In the genomic region with DNA sequence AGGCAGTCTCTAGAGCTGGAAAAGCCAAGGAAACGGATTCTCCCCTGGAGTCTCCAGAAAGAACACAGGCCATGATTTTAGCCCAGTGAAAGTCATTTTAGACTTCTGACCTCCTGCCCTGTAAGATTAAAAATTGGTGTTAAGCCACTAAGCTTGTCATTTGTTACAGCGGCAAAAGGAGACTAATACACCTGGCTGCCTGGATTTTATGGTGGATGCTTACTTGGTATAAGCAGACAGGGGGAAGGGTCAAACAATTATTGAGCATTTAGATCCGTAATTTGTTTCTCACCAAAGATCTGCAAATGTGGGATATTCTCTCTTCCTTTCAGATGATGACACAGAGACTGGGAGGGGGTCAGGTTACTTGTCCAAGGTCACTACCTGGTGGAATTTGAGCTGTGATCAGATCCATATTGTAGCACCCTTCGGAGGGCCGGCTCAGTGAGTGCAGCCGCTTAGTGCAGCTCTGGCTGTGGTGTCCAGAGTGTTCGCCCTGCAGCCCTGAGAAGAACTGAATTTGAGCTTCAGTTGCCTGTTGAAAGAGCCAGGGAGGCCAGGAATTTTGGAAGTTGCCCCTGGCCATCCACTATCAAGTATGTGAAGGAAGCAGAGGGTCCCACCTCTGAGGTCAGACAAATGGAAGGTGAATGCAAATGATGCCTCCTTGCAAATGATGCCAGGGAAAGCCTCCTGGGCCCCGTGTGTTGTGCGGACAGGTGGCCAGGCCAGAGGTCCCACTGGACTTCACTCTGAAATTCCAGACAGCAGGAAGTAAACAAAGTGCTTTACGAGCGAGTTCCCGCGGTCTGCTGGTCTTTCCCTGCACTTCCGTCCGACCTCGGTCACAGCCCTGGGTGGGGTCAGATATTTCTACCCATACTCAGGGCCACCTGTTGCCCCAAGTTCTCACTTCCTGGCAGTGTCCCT, we compare ENCODE assay signal across 1 cellular context.
TF ChIP-seq lines count a peak whose summit lies in the region.

No MANE protein-coding gene starts in this region.

TF ChIP-seq in HepG2, 621 proteins besides CTCF, POLR2A, EP300 and RAD21 (continued from another document and continues in another):
- TF ChIP-seq, protein P1, sequence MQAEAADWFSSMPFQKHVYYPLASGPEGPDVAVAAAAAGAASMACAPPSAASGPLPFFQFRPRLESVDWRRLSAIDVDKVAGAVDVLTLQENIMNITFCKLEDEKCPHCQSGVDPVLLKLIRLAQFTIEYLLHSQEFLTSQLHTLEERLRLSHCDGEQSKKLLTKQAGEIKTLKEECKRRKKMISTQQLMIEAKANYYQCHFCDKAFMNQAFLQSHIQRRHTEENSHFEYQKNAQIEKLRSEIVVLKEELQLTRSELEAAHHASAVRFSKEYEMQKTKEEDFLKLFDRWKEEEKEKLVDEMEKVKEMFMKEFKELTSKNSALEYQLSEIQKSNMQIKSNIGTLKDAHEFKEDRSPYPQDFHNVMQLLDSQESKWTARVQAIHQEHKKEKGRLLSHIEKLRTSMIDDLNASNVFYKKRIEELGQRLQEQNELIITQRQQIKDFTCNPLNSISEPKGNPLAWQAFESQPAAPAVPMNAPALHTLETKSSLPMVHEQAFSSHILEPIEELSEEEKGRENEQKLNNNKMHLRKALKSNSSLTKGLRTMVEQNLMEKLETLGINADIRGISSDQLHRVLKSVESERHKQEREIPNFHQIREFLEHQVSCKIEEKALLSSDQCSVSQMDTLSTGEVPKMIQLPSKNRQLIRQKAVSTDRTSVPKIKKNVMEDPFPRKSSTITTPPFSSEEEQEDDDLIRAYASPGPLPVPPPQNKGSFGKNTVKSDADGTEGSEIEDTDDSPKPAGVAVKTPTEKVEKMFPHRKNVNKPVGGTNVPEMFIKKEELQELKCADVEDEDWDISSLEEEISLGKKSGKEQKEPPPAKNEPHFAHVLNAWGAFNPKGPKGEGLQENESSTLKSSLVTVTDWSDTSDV (CRISPR knock-in tag; IDR thresholded peaks at IDR 0.05): no peak
- TF ChIP-seq ZNF790 (CRISPR knock-in tag; IDR thresholded peaks at IDR 0.05; ENCODE audit: borderline replicate concordance): no peak
- no peak for TF ChIP-seq ZNF75D (CRISPR knock-in tag; IDR thresholded peaks at IDR 0.05; ENCODE audit: borderline replicate concordance)
- TF ChIP-seq, protein P2, sequence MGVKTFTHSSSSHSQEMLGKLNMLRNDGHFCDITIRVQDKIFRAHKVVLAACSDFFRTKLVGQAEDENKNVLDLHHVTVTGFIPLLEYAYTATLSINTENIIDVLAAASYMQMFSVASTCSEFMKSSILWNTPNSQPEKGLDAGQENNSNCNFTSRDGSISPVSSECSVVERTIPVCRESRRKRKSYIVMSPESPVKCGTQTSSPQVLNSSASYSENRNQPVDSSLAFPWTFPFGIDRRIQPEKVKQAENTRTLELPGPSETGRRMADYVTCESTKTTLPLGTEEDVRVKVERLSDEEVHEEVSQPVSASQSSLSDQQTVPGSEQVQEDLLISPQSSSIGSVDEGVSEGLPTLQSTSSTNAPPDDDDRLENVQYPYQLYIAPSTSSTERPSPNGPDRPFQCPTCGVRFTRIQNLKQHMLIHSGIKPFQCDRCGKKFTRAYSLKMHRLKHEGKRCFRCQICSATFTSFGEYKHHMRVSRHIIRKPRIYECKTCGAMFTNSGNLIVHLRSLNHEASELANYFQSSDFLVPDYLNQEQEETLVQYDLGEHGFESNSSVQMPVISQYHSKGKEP (CRISPR knock-in tag; IDR thresholded peaks at IDR 0.05): no peak
- TF ChIP-seq, protein P3, sequence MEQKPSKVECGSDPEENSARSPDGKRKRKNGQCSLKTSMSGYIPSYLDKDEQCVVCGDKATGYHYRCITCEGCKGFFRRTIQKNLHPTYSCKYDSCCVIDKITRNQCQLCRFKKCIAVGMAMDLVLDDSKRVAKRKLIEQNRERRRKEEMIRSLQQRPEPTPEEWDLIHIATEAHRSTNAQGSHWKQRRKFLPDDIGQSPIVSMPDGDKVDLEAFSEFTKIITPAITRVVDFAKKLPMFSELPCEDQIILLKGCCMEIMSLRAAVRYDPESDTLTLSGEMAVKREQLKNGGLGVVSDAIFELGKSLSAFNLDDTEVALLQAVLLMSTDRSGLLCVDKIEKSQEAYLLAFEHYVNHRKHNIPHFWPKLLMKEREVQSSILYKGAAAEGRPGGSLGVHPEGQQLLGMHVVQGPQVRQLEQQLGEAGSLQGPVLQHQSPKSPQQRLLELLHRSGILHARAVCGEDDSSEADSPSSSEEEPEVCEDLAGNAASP (CRISPR knock-in tag; IDR thresholded peaks at IDR 0.05; ENCODE audit: borderline replicate concordance): peak; percentile 90; the same call in 1 of the 2 replicates
- TF ChIP-seq RFXAP (CRISPR knock-in tag; IDR thresholded peaks at IDR 0.05; ENCODE audit: borderline replicate concordance): peak; percentile 27; the same call in 1 of the 2 replicates
- TF ChIP-seq ZNF703 (CRISPR knock-in tag; IDR thresholded peaks at IDR 0.05; ENCODE audit: borderline replicate concordance): no peak
- TF ChIP-seq ZBTB38 (CRISPR knock-in tag; IDR thresholded peaks at IDR 0.05): 0 out of 2 replicates have a peak, but pooled peaks have one; percentile 80
- TF ChIP-seq, protein P4, sequence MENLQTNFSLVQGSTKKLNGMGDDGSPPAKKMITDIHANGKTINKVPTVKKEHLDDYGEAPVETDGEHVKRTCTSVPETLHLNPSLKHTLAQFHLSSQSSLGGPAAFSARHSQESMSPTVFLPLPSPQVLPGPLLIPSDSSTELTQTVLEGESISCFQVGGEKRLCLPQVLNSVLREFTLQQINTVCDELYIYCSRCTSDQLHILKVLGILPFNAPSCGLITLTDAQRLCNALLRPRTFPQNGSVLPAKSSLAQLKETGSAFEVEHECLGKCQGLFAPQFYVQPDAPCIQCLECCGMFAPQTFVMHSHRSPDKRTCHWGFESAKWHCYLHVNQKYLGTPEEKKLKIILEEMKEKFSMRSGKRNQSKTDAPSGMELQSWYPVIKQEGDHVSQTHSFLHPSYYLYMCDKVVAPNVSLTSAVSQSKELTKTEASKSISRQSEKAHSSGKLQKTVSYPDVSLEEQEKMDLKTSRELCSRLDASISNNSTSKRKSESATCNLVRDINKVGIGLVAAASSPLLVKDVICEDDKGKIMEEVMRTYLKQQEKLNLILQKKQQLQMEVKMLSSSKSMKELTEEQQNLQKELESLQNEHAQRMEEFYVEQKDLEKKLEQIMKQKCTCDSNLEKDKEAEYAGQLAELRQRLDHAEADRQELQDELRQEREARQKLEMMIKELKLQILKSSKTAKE (CRISPR knock-in tag; IDR thresholded peaks at IDR 0.05; ENCODE audit: borderline replicate concordance): peak; percentile 96
- TF ChIP-seq EED (CRISPR knock-in tag; IDR thresholded peaks at IDR 0.05): no peak
- TF ChIP-seq XBP1 (CRISPR knock-in tag; IDR thresholded peaks at IDR 0.05): no peak
- TF ChIP-seq, protein P5, sequence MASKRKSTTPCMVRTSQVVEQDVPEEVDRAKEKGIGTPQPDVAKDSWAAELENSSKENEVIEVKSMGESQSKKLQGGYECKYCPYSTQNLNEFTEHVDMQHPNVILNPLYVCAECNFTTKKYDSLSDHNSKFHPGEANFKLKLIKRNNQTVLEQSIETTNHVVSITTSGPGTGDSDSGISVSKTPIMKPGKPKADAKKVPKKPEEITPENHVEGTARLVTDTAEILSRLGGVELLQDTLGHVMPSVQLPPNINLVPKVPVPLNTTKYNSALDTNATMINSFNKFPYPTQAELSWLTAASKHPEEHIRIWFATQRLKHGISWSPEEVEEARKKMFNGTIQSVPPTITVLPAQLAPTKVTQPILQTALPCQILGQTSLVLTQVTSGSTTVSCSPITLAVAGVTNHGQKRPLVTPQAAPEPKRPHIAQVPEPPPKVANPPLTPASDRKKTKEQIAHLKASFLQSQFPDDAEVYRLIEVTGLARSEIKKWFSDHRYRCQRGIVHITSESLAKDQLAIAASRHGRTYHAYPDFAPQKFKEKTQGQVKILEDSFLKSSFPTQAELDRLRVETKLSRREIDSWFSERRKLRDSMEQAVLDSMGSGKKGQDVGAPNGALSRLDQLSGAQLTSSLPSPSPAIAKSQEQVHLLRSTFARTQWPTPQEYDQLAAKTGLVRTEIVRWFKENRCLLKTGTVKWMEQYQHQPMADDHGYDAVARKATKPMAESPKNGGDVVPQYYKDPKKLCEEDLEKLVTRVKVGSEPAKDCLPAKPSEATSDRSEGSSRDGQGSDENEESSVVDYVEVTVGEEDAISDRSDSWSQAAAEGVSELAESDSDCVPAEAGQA (IDR thresholded peaks at IDR 0.05; ENCODE audit: low read depth): no peak
- TF ChIP-seq, protein P5 (CRISPR knock-in tag; IDR thresholded peaks at IDR 0.05; ENCODE audit: borderline replicate concordance): no peak
- 0 out of 2 replicates have a peak, but pooled peaks have one; percentile 70 for TF ChIP-seq SNAI1 (CRISPR knock-in tag; IDR thresholded peaks at IDR 0.05; ENCODE audit: borderline replicate concordance)
- no peak for TF ChIP-seq RFX5 (IDR thresholded peaks at IDR 0.05; ENCODE audit: low read depth, low read length)
- TF ChIP-seq ZNF567 (CRISPR knock-in tag; IDR thresholded peaks at IDR 0.05; ENCODE audit: borderline replicate concordance): no peak
- TF ChIP-seq, protein P6, sequence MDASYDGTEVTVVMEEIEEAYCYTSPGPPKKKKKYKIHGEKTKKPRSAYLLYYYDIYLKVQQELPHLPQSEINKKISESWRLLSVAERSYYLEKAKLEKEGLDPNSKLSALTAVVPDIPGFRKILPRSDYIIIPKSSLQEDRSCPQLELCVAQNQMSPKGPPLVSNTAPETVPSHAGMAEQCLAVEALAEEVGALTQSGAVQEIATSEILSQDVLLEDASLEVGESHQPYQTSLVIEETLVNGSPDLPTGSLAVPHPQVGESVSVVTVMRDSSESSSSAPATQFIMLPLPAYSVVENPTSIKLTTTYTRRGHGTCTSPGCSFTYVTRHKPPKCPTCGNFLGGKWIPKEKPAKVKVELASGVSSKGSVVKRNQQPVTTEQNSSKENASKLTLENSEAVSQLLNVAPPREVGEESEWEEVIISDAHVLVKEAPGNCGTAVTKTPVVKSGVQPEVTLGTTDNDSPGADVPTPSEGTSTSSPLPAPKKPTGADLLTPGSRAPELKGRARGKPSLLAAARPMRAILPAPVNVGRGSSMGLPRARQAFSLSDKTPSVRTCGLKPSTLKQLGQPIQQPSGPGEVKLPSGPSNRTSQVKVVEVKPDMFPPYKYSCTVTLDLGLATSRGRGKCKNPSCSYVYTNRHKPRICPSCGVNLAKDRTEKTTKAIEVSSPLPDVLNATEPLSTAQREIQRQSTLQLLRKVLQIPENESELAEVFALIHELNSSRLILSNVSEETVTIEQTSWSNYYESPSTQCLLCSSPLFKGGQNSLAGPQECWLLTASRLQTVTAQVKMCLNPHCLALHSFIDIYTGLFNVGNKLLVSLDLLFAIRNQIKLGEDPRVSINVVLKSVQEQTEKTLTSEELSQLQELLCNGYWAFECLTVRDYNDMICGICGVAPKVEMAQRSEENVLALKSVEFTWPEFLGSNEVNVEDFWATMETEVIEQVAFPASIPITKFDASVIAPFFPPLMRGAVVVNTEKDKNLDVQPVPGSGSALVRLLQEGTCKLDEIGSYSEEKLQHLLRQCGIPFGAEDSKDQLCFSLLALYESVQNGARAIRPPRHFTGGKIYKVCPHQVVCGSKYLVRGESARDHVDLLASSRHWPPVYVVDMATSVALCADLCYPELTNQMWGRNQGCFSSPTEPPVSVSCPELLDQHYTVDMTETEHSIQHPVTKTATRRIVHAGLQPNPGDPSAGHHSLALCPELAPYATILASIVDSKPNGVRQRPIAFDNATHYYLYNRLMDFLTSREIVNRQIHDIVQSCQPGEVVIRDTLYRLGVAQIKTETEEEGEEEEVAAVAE (CRISPR knock-in tag; IDR thresholded peaks at IDR 0.05; ENCODE audit: borderline replicate concordance): no peak
- TF ChIP-seq MXI1 (IDR thresholded peaks at IDR 0.05; ENCODE audit: borderline replicate concordance, low read depth, low read length): peak; percentile 21; the same call in 1 of the 3 replicates
- TF ChIP-seq, protein P7, sequence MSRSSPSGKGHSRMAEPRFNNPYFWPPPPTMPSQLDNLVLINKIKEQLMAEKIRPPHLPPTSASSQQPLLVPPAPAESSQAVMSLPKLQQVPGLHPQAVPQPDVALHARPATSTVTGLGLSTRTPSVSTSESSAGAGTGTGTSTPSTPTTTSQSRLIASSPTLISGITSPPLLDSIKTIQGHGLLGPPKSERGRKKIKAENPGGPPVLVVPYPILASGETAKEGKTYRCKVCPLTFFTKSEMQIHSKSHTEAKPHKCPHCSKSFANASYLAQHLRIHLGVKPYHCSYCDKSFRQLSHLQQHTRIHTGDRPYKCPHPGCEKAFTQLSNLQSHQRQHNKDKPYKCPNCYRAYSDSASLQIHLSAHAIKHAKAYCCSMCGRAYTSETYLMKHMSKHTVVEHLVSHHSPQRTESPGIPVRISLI (CRISPR knock-in tag; IDR thresholded peaks at IDR 0.05; ENCODE audit: borderline replicate concordance): no peak
- TF ChIP-seq TOPORS (CRISPR knock-in tag; IDR thresholded peaks at IDR 0.05): no peak
- TF ChIP-seq, protein P8, sequence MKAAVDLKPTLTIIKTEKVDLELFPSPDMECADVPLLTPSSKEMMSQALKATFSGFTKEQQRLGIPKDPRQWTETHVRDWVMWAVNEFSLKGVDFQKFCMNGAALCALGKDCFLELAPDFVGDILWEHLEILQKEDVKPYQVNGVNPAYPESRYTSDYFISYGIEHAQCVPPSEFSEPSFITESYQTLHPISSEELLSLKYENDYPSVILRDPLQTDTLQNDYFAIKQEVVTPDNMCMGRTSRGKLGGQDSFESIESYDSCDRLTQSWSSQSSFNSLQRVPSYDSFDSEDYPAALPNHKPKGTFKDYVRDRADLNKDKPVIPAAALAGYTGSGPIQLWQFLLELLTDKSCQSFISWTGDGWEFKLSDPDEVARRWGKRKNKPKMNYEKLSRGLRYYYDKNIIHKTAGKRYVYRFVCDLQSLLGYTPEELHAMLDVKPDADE (CRISPR knock-in tag; IDR thresholded peaks at IDR 0.05): no peak
